In genomic region chr1:165369255-165369848, GRCh38 we compare ENCODE assay signal across 9 cellular contexts. TPM values are rescaled to one million over a fixed set of nuclear protein-coding genes. Genes with fewer than 3 reads are reported as not detected.
A peak's percentile ranks its signal among the peaks of the same experiment; 100 is the strongest.
DNase-seq lines count a peak whose midpoint lies in the region; ATAC-seq, FAIRE-seq and TF ChIP-seq lines count a peak whose summit lies in the region.
"Had no signal": no experiment of that assay in that cellular context is flagged by ENCODE, and none has a peak within 500 bp of the region (broad histone marks: within the 10 kb centered on the region; RNA-seq: fewer than 3 reads in every experiment).

No MANE protein-coding gene starts in this region.

- in situ Hi-C loops in GM12878 (cut with MboI) = no loop called here

- CTCF ChIA-PET in GM12878 (lab: Yijun Ruan, JAX) = interaction anchor here (0.6 to 5.3 kb wide), 20 partner anchors 9 to 577 kb away, joined by 3 to 42 read pairs (median 5); no protein-coding TSS in a partner anchor

- no peak overlapping the region for H3K4me3 ChIP-seq in GM12878

- no peak for TF ChIP-seq POLR2A in GM12878 (IDR thresholded peaks at IDR 0.05; ENCODE audit: low read depth, low read length)

- H3K9ac ChIP-seq in GM12878 (ENCODE audit: control insufficient read depth, insufficient read depth, low read length) = no peak overlapping the region

- H4K20me1 ChIP-seq in GM12878 (ENCODE audit: control insufficient read depth, insufficient read depth) = no peaks in the 10 kb centered on the region; the same call in 1 of the 2 replicates

- peak; percentile 83 to 94 (median 93) for TF ChIP-seq CTCF in GM12878 (IDR thresholded peaks at IDR 0.05 in 2 of 3, conservative IDR thresholded peaks at IDR 0.05 in 1 of 3; ENCODE audit: control insufficient read depth in 2 of 3, extremely low read depth in 1 of 3, insufficient read depth in 1 of 3, low read depth in 3 of 3, low read length in 3 of 3)

- BruUV-seq in GM12878 (replicated peaks; lab: Mats Ljungman, UMichigan) = no TSS peak

- 12% methylated on average over 9 of the region's 9 CpGs for WGBS in GM12878 (ENCODE audit: insufficient coverage, insufficient replicate concordance, low lambda C conversion rate, missing lambda C conversion rate)

- no peak overlapping the region for H2AFZ ChIP-seq in GM12878 (ENCODE audit: control insufficient read depth, low read depth, low read length)

- FAIRE-seq in GM19239 (lab: Jason Lieb, UNC) (peak; percentile 96), GM12878 (lab: Jason Lieb, UNC) (peak; percentile 66)

- SMC1A ChIA-PET in GM12878 (lab: Charles Lee; ENCODE audit: uncharacterized antibody, unreplicated experiment) = interaction anchor here (1.6 kb wide), 1 partner anchor 8 kb away, joined by 3 read pairs; no protein-coding TSS in a partner anchor

- no peaks in the 10 kb centered on the region for H3K9me3 ChIP-seq in GM12878 (replicated peaks; ENCODE audit: control insufficient read depth, insufficient read depth, low read length)

- H3K27ac ChIP-seq in GM12878 (ENCODE audit: control insufficient read depth, insufficient read depth) = no peak overlapping the region

- peak; percentile 86 for ATAC-seq in GM12878

- peak; percentile 43 for TF ChIP-seq RAD21 in GM12878 (IDR thresholded peaks at IDR 0.05; ENCODE audit: insufficient read depth, low read depth, low read length)

- TF ChIP-seq EP300 in GM12878 (IDR thresholded peaks at IDR 0.05; ENCODE audit: borderline replicate concordance in 1 of 2, control insufficient read depth in 1 of 2, low read depth in 2 of 2, low read length in 2 of 2) = no peak

- RAD21 ChIA-PET in GM12878 (lab: Charles Lee; ENCODE audit: unreplicated experiment) = interaction anchor here (0.6 kb wide), 2 partner anchors 68 to 391 kb away, joined by 3 to 4 read pairs; no protein-coding TSS in a partner anchor

- H3K4me2 ChIP-seq in GM12878 (ENCODE audit: control insufficient read depth, insufficient read depth) = no peak overlapping the region

- peak; percentile 21 for DNase-seq in CMK (ENCODE audit: low read depth)
- DNase-seq in GM19239 (ENCODE audit: insufficient read length, low spot score) = no peak
- DNase-seq in HuH-7.5 (ENCODE audit: low spot score) = peak; percentile 34
- peak; percentile 20 for DNase-seq in SW480 (ENCODE audit: low spot score)
- DNase-seq in GM12878 (ENCODE audit: low read depth, low spot score) = no peak
- peak; percentile 71 for DNase-seq in islet precursor cell
- DNase-seq in stimulated activated CD4-positive, alpha-beta T cell treated with anti-CD3 and anti-CD28 coated beads, Interleukin-4, amount 100 ng/mL, for 24 hours = peak; percentile 49
- no peak for DNase-seq in NCI-H1105 treated with DMSO at 0.1 percent for 48 hours (lab: John Stamatoyannopoulos, UW)

- H3K79me2 ChIP-seq in GM12878 (ENCODE audit: control insufficient read depth, insufficient read depth, low read length) = no peaks in the 10 kb centered on the region

- no peaks in the 10 kb centered on the region for H3K36me3 ChIP-seq in GM12878 (ENCODE audit: control insufficient read depth in 2 of 2, insufficient read depth in 2 of 2, low read length in 1 of 2)

- H3K4me1 ChIP-seq in GM12878 (ENCODE audit: control insufficient read depth, insufficient read depth, low read length) = no peaks in the 10 kb centered on the region

- H3K27me3 ChIP-seq in GM12878 (replicated peaks in 1 of 2; ENCODE audit: control insufficient read depth in 2 of 2, insufficient read depth in 2 of 2, low read length in 1 of 2) = no peaks in the 10 kb centered on the region; a peak in 2 of 4 replicates

- intact Hi-C loops in GM12878 (cut with micrococcal nuclease; ENCODE audit: unreplicated experiment) = loop anchor here (2.0 to 5.0 kb wide), 2 partner anchors 111 to 222 kb away; no protein-coding TSS in a partner anchor

- POLR2A ChIA-PET in GM12878 (lab: Charles Lee) = no interaction called here

TF ChIP-seq in GM12878, 131 proteins besides CTCF, POLR2A, EP300 and RAD21:
- TF ChIP-seq SMC3 (IDR thresholded peaks at IDR 0.05; ENCODE audit: borderline replicate concordance, low read length) (peak; percentile 48; the same call in 1 of the 2 replicates), PBX3 (IDR thresholded peaks at IDR 0.05; ENCODE audit: insufficient replicate concordance, low read depth, low read length) (no peak), MXI1 (IDR thresholded peaks at IDR 0.05; ENCODE audit: low read depth, low read length) (no peak)

RNA-seq across cellular contexts. Expression of gene LMX1A, which starts 12.8 kb away (rescaled TPM):
- not detected in 2 replicates for total RNA-seq in GM12878 (2013; cell fraction: nucleolus; rRNA removed)
- total RNA-seq in GM12878 (2014; rRNA removed) (not detected in 2 replicates), GM12878 (2014; rRNA removed; fragmentation: Illumina TruSeq; extraction: Trizol) (not detected in 2 replicates), GM12878 (2021) (not detected in 2 replicates)
- polyA plus RNA-seq in GM12878 (2011; ENCODE audit: low read depth) = not detected
- polyA plus RNA-seq in GM12878 (2011; rRNA removed) (not detected in 2 replicates), GM12878 (2014; fragmentation: Illumina TruSeq; extraction: Trizol) (not detected in 2 replicates), GM12878 (2014; fragmentation: Nextera tagmentation; extraction: Ambion mirVana) (not detected), GM12878 (2014; rRNA removed) (not detected in 2 replicates), GM12878 (2016; fragmentation: Nextera tagmentation; extraction: Ambion mirVana) (not detected)
- polyA plus RNA-seq in GM12878 (2011; cell fraction: cytosol; rRNA removed) = not detected in 2 replicates
- not detected in 2 replicates for polyA plus RNA-seq in GM12878 (2011; cell fraction: nucleus; rRNA removed)
- not detected in 2 replicates for polyA plus RNA-seq in GM12878 (2012)
- not detected in 2 replicates for polyA minus RNA-seq in GM12878 (2011; rRNA and poly(A)+ RNA removed)
- not detected in 2 replicates for polyA minus RNA-seq in GM12878 (2011; cell fraction: cytosol; rRNA and poly(A)+ RNA removed)
- polyA minus RNA-seq in GM12878 (2011; cell fraction: nucleus; rRNA and poly(A)+ RNA removed) = not detected in 2 replicates
- total RNA-seq: T-helper 2 cell treated with Interferon-gamma antibody and Interleukin-4, amounts not matched to agents 100 ng/mL and 5 ng/mL, for 36 hours had no signal

Comparison
In these comparisons a context has a peak if more than half of its experiments do, and no peak if none do; other contexts are left out.
1. DNase-seq: peak in CMK (single experiment), HuH-7.5 (single experiment), SW480 (single experiment), islet precursor cell (single experiment) and stimulated activated CD4-positive, alpha-beta T cell treated with anti-CD3 and anti-CD28 coated beads, Interleukin-4, amount 100 ng/mL, for 24 hours (single experiment); none in GM19239 (single experiment), GM12878 (single experiment) and NCI-H1105 treated with DMSO at 0.1 percent for 48 hours (single experiment).